In genomic region chr1:23174383-23175110, GRCh38 we compare ENCODE assay signal across 1 cellular context.
TF ChIP-seq lines count a peak whose summit lies in the region.

No MANE protein-coding gene starts in this region.

TF ChIP-seq in GM12878, 131 proteins besides CTCF, POLR2A, EP300 and RAD21:
- TF ChIP-seq FOS (IDR thresholded peaks at IDR 0.05; ENCODE audit: borderline replicate concordance, extremely low read depth, insufficient read length) (no peak), ZNF24 (IDR thresholded peaks at IDR 0.05) (peak; percentile 96)
